ENCODE assay signal across 1 cellular context in the genomic region with DNA sequence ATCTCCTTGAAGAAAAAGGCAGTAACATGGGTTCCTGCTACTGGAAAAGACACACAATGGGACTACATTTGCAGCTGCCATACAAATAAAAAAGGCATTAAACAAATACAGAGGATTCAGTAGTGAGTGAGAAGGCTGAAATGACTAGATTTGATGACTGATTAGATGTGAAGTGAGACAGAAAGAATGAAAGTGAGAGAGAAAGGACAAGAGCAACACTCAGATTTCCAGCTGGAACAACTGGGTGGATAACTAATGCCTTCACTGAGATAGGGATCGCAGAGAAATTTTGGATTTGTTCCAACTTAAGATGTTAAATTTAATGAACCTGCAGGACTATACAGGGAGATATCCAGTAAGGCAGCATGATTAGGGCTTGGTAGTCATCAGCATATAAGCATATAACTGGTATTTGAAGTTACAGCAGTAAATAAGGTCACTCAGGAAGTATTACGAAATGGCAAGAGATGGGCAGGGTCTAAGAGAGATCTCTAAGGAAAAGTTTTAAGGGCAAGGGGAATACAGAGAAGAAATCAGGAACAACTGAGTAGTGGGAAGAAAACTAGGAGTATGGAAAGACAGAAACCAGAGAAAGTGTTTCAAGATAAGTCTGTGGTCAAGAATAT.
A peak's percentile ranks its signal among the peaks of the same experiment; 100 is the strongest.
TF ChIP-seq lines count a peak whose summit lies in the region.

No MANE protein-coding gene starts in this region.

TF ChIP-seq in HepG2, 621 proteins besides CTCF, POLR2A, EP300 and RAD21:
- TF ChIP-seq MTA1 (CRISPR knock-in tag; IDR thresholded peaks at IDR 0.05; ENCODE audit: borderline replicate concordance) (no peak), CEBPB (IDR thresholded peaks at IDR 0.05; ENCODE audit: borderline replicate concordance, low read depth, low read length) (0 out of 2 replicates have a peak, but pooled peaks have one; percentile 37)
- TF ChIP-seq, protein P1, sequence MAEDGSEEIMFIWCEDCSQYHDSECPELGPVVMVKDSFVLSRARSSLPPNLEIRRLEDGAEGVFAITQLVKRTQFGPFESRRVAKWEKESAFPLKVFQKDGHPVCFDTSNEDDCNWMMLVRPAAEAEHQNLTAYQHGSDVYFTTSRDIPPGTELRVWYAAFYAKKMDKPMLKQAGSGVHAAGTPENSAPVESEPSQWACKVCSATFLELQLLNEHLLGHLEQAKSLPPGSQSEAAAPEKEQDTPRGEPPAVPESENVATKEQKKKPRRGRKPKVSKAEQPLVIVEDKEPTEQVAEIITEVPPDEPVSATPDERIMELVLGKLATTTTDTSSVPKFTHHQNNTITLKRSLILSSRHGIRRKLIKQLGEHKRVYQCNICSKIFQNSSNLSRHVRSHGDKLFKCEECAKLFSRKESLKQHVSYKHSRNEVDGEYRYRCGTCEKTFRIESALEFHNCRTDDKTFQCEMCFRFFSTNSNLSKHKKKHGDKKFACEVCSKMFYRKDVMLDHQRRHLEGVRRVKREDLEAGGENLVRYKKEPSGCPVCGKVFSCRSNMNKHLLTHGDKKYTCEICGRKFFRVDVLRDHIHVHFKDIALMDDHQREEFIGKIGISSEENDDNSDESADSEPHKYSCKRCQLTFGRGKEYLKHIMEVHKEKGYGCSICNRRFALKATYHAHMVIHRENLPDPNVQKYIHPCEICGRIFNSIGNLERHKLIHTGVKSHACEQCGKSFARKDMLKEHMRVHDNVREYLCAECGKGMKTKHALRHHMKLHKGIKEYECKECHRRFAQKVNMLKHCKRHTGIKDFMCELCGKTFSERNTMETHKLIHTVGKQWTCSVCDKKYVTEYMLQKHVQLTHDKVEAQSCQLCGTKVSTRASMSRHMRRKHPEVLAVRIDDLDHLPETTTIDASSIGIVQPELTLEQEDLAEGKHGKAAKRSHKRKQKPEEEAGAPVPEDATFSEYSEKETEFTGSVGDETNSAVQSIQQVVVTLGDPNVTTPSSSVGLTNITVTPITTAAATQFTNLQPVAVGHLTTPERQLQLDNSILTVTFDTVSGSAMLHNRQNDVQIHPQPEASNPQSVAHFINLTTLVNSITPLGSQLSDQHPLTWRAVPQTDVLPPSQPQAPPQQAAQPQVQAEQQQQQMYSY (CRISPR knock-in tag; IDR thresholded peaks at IDR 0.05) = no peak
